7 cellular contexts compared by ENCODE assay signal in the genomic region with DNA sequence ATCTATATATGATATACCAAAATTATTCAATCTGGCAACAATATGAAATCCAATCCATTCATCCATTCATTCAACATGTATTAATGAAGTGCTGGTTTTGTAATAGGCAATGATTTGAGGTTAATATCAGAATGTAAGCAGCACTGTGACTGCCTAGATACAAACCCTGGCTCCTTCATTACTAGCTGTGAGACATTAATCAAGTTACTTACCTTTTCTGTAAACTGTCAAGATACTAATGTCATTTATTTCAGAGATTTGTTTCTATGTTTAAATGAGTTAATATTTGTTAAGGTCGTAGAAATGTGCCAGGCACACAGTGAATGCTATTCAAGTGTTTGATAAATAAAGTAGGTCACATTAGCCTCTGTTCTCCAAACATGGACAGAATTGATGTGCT.
"Had no signal": no experiment of that assay in that cellular context is flagged by ENCODE, and none has a peak within 500 bp of the region (broad histone marks: within the 10 kb centered on the region; RNA-seq: fewer than 3 reads in every experiment).

No MANE protein-coding gene starts in this region.

- FAIRE-seq: H1 had no signal

- DNase-seq: GM23248, GOT3, H7, H9, HCEC 1CT, HFFc6 had no signal
